Comparison of ENCODE assay signal across 19 cellular contexts in genomic region chr10:116522803-116523381, GRCh38. TPM values are rescaled to one million over a fixed set of nuclear protein-coding genes. Genes with fewer than 3 reads are reported as not detected.
A peak's percentile ranks its signal among the peaks of the same experiment; 100 is the strongest.
DNase-seq lines count a peak whose midpoint lies in the region; ATAC-seq, FAIRE-seq and TF ChIP-seq lines count a peak whose summit lies in the region.
"Had no signal": no experiment of that assay in that cellular context is flagged by ENCODE, and none has a peak within 500 bp of the region (broad histone marks: within the 10 kb centered on the region; RNA-seq: fewer than 3 reads in every experiment).

No MANE protein-coding gene starts in this region.

- no peaks in the 10 kb centered on the region for H3K27me3 ChIP-seq in astrocyte (ENCODE audit: insufficient read depth, low read length)
- no peaks in the 10 kb centered on the region for H3K27me3 ChIP-seq in pancreas
- H3K27me3 ChIP-seq in gastroesophageal sphincter: peaks cover 17% of the 10 kb centered on the region

- no peak overlapping the region for H2AFZ ChIP-seq in astrocyte (ENCODE audit: low read depth, low read length)

- H3K9ac ChIP-seq in astrocyte (ENCODE audit: low read length): no peak overlapping the region

- ATAC-seq in pancreas (peak; percentile 23 to 50 (median 42)), gastroesophageal sphincter (no peak), HG03095 (IDR thresholded peaks at IDR 0.05; ENCODE audit: unreplicated experiment) (no peak)

- intact Hi-C loops in pancreas (cut with DNase I): no loop called here

- TF ChIP-seq EP300 in gastroesophageal sphincter (IDR thresholded peaks at IDR 0.05): no peak

- peak overlapping the region; percentile 47 for H3K27ac Mint-ChIP-seq in astrocyte (ENCODE audit: unreplicated experiment)
- H3K27ac Mint-ChIP-seq: CD4-positive, alpha-beta memory T cell had no signal

- TF ChIP-seq CTCF in astrocyte (IDR thresholded peaks at IDR 0.05; ENCODE audit: insufficient read depth, low read depth, low read length) (no peak), epithelial cell of esophagus (IDR thresholded peaks at IDR 0.05; ENCODE audit: insufficient read depth, low read depth, low read length, missing control alignments) (no peak), pancreas (IDR thresholded peaks at IDR 0.05) (no peak), gastroesophageal sphincter (IDR thresholded peaks at IDR 0.05) (no peak)

- no peaks in the 10 kb centered on the region for H3K36me3 ChIP-seq in astrocyte (ENCODE audit: insufficient read depth, low read length)
- no peaks in the 10 kb centered on the region for H3K36me3 ChIP-seq in pancreas
- no peaks in the 10 kb centered on the region for H3K36me3 ChIP-seq in gastroesophageal sphincter

- TF ChIP-seq POLR2A in gastroesophageal sphincter (IDR thresholded peaks at IDR 0.05): no peak

- H3K36me3 Mint-ChIP-seq in astrocyte (ENCODE audit: low read depth, unreplicated experiment): no peaks in the 10 kb centered on the region
- H3K36me3 Mint-ChIP-seq: CD4-positive, alpha-beta memory T cell had no signal

- H3K9me3 ChIP-seq in astrocyte (ENCODE audit: insufficient read depth, low read depth, low read length) (no peaks in the 10 kb centered on the region), pancreas (no peaks in the 10 kb centered on the region), gastroesophageal sphincter (no peaks in the 10 kb centered on the region)
- H3K9me3 ChIP-seq: Caco-2 had no signal

- peaks cover 12% of the 10 kb centered on the region for H3K4me1 Mint-ChIP-seq in astrocyte (ENCODE audit: low read depth, unreplicated experiment)
- H3K4me1 Mint-ChIP-seq: CD4-positive, alpha-beta memory T cell had no signal

- H3K4me3 ChIP-seq in astrocyte (ENCODE audit: insufficient read depth, low read depth, low read length): no peak overlapping the region
- no peak overlapping the region for H3K4me3 ChIP-seq in epithelial cell of esophagus (ENCODE audit: low read length)
- no peak overlapping the region for H3K4me3 ChIP-seq in pancreas
- H3K4me3 ChIP-seq in gastroesophageal sphincter: no peak overlapping the region

- no peaks in the 10 kb centered on the region for H4K20me1 ChIP-seq in astrocyte (ENCODE audit: insufficient read depth, low read length)

- H3K4me1 ChIP-seq in astrocyte (ENCODE audit: insufficient read depth, low read length) (no peaks in the 10 kb centered on the region), pancreas (peaks cover 6 to 28% (median 6%) of the 10 kb centered on the region in 3 donors), gastroesophageal sphincter (no peaks in the 10 kb centered on the region)
- H3K4me1 ChIP-seq: Caco-2 had no signal

- no peaks in the 10 kb centered on the region for H3K27me3 Mint-ChIP-seq in astrocyte (ENCODE audit: low read depth, unreplicated experiment)

- H3K9me3 Mint-ChIP-seq in astrocyte (ENCODE audit: unreplicated experiment): no peaks in the 10 kb centered on the region

- DNase-seq in astrocyte (ENCODE audit: low read depth) (no peak), epithelial cell of esophagus (ENCODE audit: low read depth) (peak; percentile 18), pancreas (peak in 1 of 6 donors; percentile 55), urothelium cell line (ENCODE audit: low spot score) (no peak)
- DNase-seq: C1 segment of cervical spinal cord; Caco-2; CD4-positive, alpha-beta memory T cell; DMS153; DND-41; GOT3; H7; HCEC 1CT had no signal

- H3K4me3 Mint-ChIP-seq in astrocyte (ENCODE audit: unreplicated experiment): no peak overlapping the region
- H3K4me3 Mint-ChIP-seq: CD4-positive, alpha-beta memory T cell had no signal

- H3K27ac ChIP-seq in astrocyte (ENCODE audit: low read depth, low read length) (no peak overlapping the region), pancreas (peak overlapping the region; percentile 17 to 83 (median 48)), gastroesophageal sphincter (no peak overlapping the region)

- no peak overlapping the region for H3K4me2 ChIP-seq in astrocyte (ENCODE audit: low read length)

- FAIRE-seq in astrocyte (lab: Jason Lieb, UNC) (no peak), pancreas (lab: Jason Lieb, UNC) (no peak), urothelium cell line (lab: Jason Lieb, UNC) (no peak)
- FAIRE-seq: G401.6, GM12892 had no signal

- 42 to 55% methylated on average over 8 of the region's 8 CpGs for WGBS in pancreas, 2 donors
- 76 to 94% methylated on average over 3 to 6 of the region's 8 CpGs for WGBS in gastroesophageal sphincter (ENCODE audit: low coverage in 1 of 2), 2 donors

- no peaks in the 10 kb centered on the region for H3K79me2 ChIP-seq in astrocyte (ENCODE audit: insufficient read depth, low read length)

RNA-seq across cellular contexts. Expression of gene PNLIP, which starts 22.8 kb away (rescaled TPM):
- total RNA-seq in astrocyte (not detected in 2 replicates), pancreas (over 10,000 TPM in 4 of 6 donors, 1,000 to 10,000 TPM in 2; 6,750 to 39,320 (median 11,574) TPM), gastroesophageal sphincter (not detected)
- 1,000 to 10,000 TPM; 1,789 to 4,189 TPM for polyA plus RNA-seq in pancreas
- total RNA-seq: A172; A673; Caco-2; CD4-positive, alpha-beta memory T cell; H7 had no signal
- polyA plus RNA-seq: BJ; CD4-positive, alpha-beta memory T cell had no signal

Comparison
In these comparisons a context has a peak if more than half of its experiments do, and no peak if none do; other contexts are left out.
1. H3K27ac ChIP-seq: peak in pancreas (4 of 4); none in astrocyte (single experiment) and gastroesophageal sphincter (0 of 4).
2. ATAC-seq: peak in pancreas (4 of 4); none in gastroesophageal sphincter (single experiment) and HG03095 (single experiment).
3. RNA of gene PNLIP, which starts 22.8 kb away (total RNA-seq): 6,750 to 39,320 TPM in pancreas; not detected in astrocyte and not detected in gastroesophageal sphincter; every median in the first group is over 1,000 times any median in the second.